In genomic region chr2:234676109-234676858, GRCh38 we compare ENCODE assay signal across 1 cellular context.
TF ChIP-seq lines count a peak whose summit lies in the region.

No MANE protein-coding gene starts in this region.

TF ChIP-seq in HepG2, 621 proteins besides CTCF, POLR2A, EP300 and RAD21 (continued from another document and continues in another):
- TF ChIP-seq ETS1 (CRISPR knock-in tag; IDR thresholded peaks at IDR 0.05) (no peak), SP1 (IDR thresholded peaks at IDR 0.05) (no peak), SP1 (CRISPR knock-in tag; IDR thresholded peaks at IDR 0.05) (0 out of 2 replicates have a peak, but pooled peaks have one; percentile 29), CENPX (CRISPR knock-in tag; IDR thresholded peaks at IDR 0.05) (no peak), GMEB2 (CRISPR knock-in tag; IDR thresholded peaks at IDR 0.05; ENCODE audit: low read depth) (no peak), CEBPZ (IDR thresholded peaks at IDR 0.05; ENCODE audit: low read length) (no peak), MLLT10 (CRISPR knock-in tag; IDR thresholded peaks at IDR 0.05) (no peak), HDAC1 (CRISPR knock-in tag; IDR thresholded peaks at IDR 0.05) (peak; percentile 88), KLF16 (CRISPR knock-in tag; IDR thresholded peaks at IDR 0.05) (peak in 1 of 2 experiments; percentile 58; a peak in 2 of 4 replicates), ZNF839 (CRISPR knock-in tag; IDR thresholded peaks at IDR 0.05; ENCODE audit: borderline replicate concordance) (no peak), TEAD2 (CRISPR knock-in tag; IDR thresholded peaks at IDR 0.05) (no peak), JUNB (CRISPR knock-in tag; IDR thresholded peaks at IDR 0.05; ENCODE audit: borderline replicate concordance) (no peak), ARNTL (CRISPR knock-in tag; IDR thresholded peaks at IDR 0.05) (0 out of 2 replicates have a peak, but pooled peaks have one; percentile 64), ZNF441 (CRISPR knock-in tag; IDR thresholded peaks at IDR 0.05; ENCODE audit: borderline replicate concordance) (no peak; the same call in 1 of the 2 replicates), MIER2 (CRISPR knock-in tag; IDR thresholded peaks at IDR 0.05) (peak; percentile 62; the same call in 1 of the 2 replicates), PITX1 (CRISPR knock-in tag; IDR thresholded peaks at IDR 0.05) (no peak; the same call in 1 of the 2 replicates), KAT2B (IDR thresholded peaks at IDR 0.05; ENCODE audit: borderline replicate concordance, low read depth, low read length) (no peak), TRIM24 (CRISPR knock-in tag; IDR thresholded peaks at IDR 0.05) (0 out of 2 replicates have a peak, but pooled peaks have one; percentile 15), PRPF4 (IDR thresholded peaks at IDR 0.05; ENCODE audit: low read depth, low read length, poor library complexity, severe bottlenecking) (peak; percentile 65), PAF1 (CRISPR knock-in tag; IDR thresholded peaks at IDR 0.05) (no peak), ZNF549 (CRISPR knock-in tag; IDR thresholded peaks at IDR 0.05) (no peak), HNRNPH1 (optimal IDR thresholded peaks at IDR 0.05; ENCODE audit: low read depth, low read length) (no peak), MYPOP (CRISPR knock-in tag; IDR thresholded peaks at IDR 0.05) (peak; percentile 16; the same call in 1 of the 2 replicates), ESRRA (CRISPR knock-in tag; IDR thresholded peaks at IDR 0.05; ENCODE audit: low read depth) (no peak), ZNF550 (CRISPR knock-in tag; IDR thresholded peaks at IDR 0.05; ENCODE audit: borderline replicate concordance) (no peak), ARNT2 (CRISPR knock-in tag; IDR thresholded peaks at IDR 0.05; ENCODE audit: low read depth) (no peak), XBP1 (CRISPR knock-in tag; IDR thresholded peaks at IDR 0.05) (no peak), BCLAF1 (IDR thresholded peaks at IDR 0.05) (no peak), ZNF83 (CRISPR knock-in tag; IDR thresholded peaks at IDR 0.05; ENCODE audit: borderline replicate concordance) (no peak), HDAC2 (CRISPR knock-in tag; IDR thresholded peaks at IDR 0.05) (peak; percentile 92)
- TF ChIP-seq, protein P1, sequence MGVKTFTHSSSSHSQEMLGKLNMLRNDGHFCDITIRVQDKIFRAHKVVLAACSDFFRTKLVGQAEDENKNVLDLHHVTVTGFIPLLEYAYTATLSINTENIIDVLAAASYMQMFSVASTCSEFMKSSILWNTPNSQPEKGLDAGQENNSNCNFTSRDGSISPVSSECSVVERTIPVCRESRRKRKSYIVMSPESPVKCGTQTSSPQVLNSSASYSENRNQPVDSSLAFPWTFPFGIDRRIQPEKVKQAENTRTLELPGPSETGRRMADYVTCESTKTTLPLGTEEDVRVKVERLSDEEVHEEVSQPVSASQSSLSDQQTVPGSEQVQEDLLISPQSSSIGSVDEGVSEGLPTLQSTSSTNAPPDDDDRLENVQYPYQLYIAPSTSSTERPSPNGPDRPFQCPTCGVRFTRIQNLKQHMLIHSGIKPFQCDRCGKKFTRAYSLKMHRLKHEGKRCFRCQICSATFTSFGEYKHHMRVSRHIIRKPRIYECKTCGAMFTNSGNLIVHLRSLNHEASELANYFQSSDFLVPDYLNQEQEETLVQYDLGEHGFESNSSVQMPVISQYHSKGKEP (CRISPR knock-in tag; IDR thresholded peaks at IDR 0.05), result no peak
- TF ChIP-seq, protein P2, sequence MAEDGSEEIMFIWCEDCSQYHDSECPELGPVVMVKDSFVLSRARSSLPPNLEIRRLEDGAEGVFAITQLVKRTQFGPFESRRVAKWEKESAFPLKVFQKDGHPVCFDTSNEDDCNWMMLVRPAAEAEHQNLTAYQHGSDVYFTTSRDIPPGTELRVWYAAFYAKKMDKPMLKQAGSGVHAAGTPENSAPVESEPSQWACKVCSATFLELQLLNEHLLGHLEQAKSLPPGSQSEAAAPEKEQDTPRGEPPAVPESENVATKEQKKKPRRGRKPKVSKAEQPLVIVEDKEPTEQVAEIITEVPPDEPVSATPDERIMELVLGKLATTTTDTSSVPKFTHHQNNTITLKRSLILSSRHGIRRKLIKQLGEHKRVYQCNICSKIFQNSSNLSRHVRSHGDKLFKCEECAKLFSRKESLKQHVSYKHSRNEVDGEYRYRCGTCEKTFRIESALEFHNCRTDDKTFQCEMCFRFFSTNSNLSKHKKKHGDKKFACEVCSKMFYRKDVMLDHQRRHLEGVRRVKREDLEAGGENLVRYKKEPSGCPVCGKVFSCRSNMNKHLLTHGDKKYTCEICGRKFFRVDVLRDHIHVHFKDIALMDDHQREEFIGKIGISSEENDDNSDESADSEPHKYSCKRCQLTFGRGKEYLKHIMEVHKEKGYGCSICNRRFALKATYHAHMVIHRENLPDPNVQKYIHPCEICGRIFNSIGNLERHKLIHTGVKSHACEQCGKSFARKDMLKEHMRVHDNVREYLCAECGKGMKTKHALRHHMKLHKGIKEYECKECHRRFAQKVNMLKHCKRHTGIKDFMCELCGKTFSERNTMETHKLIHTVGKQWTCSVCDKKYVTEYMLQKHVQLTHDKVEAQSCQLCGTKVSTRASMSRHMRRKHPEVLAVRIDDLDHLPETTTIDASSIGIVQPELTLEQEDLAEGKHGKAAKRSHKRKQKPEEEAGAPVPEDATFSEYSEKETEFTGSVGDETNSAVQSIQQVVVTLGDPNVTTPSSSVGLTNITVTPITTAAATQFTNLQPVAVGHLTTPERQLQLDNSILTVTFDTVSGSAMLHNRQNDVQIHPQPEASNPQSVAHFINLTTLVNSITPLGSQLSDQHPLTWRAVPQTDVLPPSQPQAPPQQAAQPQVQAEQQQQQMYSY (CRISPR knock-in tag; IDR thresholded peaks at IDR 0.05), result no peak
- TF ChIP-seq, protein P3, sequence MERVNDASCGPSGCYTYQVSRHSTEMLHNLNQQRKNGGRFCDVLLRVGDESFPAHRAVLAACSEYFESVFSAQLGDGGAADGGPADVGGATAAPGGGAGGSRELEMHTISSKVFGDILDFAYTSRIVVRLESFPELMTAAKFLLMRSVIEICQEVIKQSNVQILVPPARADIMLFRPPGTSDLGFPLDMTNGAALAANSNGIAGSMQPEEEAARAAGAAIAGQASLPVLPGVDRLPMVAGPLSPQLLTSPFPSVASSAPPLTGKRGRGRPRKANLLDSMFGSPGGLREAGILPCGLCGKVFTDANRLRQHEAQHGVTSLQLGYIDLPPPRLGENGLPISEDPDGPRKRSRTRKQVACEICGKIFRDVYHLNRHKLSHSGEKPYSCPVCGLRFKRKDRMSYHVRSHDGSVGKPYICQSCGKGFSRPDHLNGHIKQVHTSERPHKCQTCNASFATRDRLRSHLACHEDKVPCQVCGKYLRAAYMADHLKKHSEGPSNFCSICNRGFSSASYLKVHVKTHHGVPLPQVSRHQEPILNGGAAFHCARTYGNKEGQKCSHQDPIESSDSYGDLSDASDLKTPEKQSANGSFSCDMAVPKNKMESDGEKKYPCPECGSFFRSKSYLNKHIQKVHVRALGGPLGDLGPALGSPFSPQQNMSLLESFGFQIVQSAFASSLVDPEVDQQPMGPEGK (CRISPR knock-in tag; IDR thresholded peaks at IDR 0.05), result peak; percentile 90
- TF ChIP-seq, protein P4, sequence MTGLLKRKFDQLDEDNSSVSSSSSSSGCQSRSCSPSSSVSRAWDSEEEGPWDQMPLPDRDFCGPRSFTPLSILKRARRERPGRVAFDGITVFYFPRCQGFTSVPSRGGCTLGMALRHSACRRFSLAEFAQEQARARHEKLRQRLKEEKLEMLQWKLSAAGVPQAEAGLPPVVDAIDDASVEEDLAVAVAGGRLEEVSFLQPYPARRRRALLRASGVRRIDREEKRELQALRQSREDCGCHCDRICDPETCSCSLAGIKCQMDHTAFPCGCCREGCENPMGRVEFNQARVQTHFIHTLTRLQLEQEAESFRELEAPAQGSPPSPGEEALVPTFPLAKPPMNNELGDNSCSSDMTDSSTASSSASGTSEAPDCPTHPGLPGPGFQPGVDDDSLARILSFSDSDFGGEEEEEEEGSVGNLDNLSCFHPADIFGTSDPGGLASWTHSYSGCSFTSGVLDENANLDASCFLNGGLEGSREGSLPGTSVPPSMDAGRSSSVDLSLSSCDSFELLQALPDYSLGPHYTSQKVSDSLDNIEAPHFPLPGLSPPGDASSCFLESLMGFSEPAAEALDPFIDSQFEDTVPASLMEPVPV (CRISPR knock-in tag; IDR thresholded peaks at IDR 0.05), result no peak
- TF ChIP-seq, protein P5, sequence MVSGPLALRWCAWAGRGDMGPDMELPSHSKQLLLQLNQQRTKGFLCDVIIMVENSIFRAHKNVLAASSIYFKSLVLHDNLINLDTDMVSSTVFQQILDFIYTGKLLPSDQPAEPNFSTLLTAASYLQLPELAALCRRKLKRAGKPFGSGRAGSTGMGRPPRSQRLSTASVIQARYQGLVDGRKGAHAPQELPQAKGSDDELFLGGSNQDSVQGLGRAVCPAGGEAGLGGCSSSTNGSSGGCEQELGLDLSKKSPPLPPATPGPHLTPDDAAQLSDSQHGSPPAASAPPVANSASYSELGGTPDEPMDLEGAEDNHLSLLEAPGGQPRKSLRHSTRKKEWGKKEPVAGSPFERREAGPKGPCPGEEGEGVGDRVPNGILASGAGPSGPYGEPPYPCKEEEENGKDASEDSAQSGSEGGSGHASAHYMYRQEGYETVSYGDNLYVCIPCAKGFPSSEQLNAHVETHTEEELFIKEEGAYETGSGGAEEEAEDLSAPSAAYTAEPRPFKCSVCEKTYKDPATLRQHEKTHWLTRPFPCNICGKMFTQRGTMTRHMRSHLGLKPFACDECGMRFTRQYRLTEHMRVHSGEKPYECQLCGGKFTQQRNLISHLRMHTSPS (CRISPR knock-in tag; IDR thresholded peaks at IDR 0.05; ENCODE audit: low read depth), result no peak
